In the genomic region with DNA sequence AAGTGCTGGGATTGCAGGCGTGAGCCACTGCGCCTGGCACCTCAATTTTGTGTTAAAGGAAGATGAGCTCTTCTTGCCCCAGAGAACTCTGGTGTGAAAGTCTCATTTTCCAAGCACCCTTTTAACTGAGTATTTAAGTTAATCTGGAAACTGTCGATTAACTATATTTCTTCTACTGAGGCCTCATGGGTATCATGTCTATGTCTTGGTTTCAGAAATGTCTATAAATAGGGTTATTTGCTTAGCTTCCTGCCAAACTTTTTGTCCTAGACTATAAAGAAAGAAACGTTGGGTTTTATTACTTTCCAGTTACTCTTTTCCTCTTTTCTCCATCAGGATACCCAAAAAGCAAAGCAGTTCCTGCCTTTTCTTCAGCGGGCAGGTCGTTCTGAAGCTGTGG, we compare ENCODE assay signal across 16 cellular contexts.
"Had no signal": no experiment of that assay in that cellular context is flagged by ENCODE, and none has a peak within 500 bp of the region (broad histone marks: within the 10 kb centered on the region; RNA-seq: fewer than 3 reads in every experiment).

No MANE protein-coding gene starts in this region.

- H3K9me3 Mint-ChIP-seq: natural killer cell treated with Interleukin-12 subunit alpha and Interleukin-12 subunit beta and Interleukin-15 and Interleukin-18, amount 100 ng/mL, for 72 hours; stimulated activated effector memory CD8-positive, alpha-beta T cell treated with anti-CD3 and anti-CD28 coated beads, Interleukin-12 subunit alpha, Interleukin-12 subunit beta, amount 100 ng/mL, for 72 hours had no signal

- H3K9me3 ChIP-seq: body of pancreas had no signal

- ATAC-seq: left lobe of liver; natural killer cell treated with Interleukin-12 subunit alpha and Interleukin-12 subunit beta and Interleukin-15 and Interleukin-18, amount 100 ng/mL, for 72 hours; right cardiac atrium; stimulated activated effector memory CD8-positive, alpha-beta T cell treated with anti-CD3 and anti-CD28 coated beads, Interleukin-12 subunit alpha, Interleukin-12 subunit beta, amount 100 ng/mL, for 72 hours had no signal

- H3K27me3 Mint-ChIP-seq: natural killer cell treated with Interleukin-12 subunit alpha and Interleukin-12 subunit beta and Interleukin-15 and Interleukin-18, amount 100 ng/mL, for 72 hours; progenitor cell of endocrine pancreas had no signal

- H3K4me2 ChIP-seq: smooth muscle cell had no signal

- H3K27ac ChIP-seq: body of pancreas, coronary artery had no signal

- H3K27ac Mint-ChIP-seq: natural killer cell treated with Interleukin-12 subunit alpha and Interleukin-12 subunit beta and Interleukin-15 and Interleukin-18, amount 100 ng/mL, for 72 hours; progenitor cell of endocrine pancreas; stimulated activated effector memory CD8-positive, alpha-beta T cell treated with anti-CD3 and anti-CD28 coated beads, Interleukin-12 subunit alpha, Interleukin-12 subunit beta, amount 100 ng/mL, for 72 hours had no signal

- H3K4me3 ChIP-seq: body of pancreas, coronary artery, smooth muscle cell had no signal

- DNase-seq: activated CD4-positive, alpha-beta T cell treated with anti-CD3 and anti-CD28 coated beads, Interleukin-2, amount 50 U/mL, for 1 hour; activated naive CD4-positive, alpha-beta T cell treated with anti-CD3 and anti-CD28 coated beads, Interleukin-2, amount 50 U/mL, for 16 hours; amniotic stem cell; central memory CD4-positive, alpha-beta T cell; effector CD8-positive, alpha-beta T cell; islet precursor cell; occipital lobe; right cardiac atrium; trophoblast cell had no signal

- H3K4me3 Mint-ChIP-seq: natural killer cell treated with Interleukin-12 subunit alpha and Interleukin-12 subunit beta and Interleukin-15 and Interleukin-18, amount 100 ng/mL, for 72 hours; stimulated activated effector memory CD8-positive, alpha-beta T cell treated with anti-CD3 and anti-CD28 coated beads, Interleukin-12 subunit alpha, Interleukin-12 subunit beta, amount 100 ng/mL, for 72 hours had no signal

- H3K27me3 ChIP-seq: body of pancreas had no signal
